9 cellular contexts compared by ENCODE assay signal in genomic region chr6:25173951-25174474, GRCh38.
A peak's percentile ranks its signal among the peaks of the same experiment; 100 is the strongest.
DNase-seq lines count a peak whose midpoint lies in the region; TF ChIP-seq lines count a peak whose summit lies in the region.
"Had no signal": no experiment of that assay in that cellular context is flagged by ENCODE, and none has a peak within 500 bp of the region (broad histone marks: within the 10 kb centered on the region; RNA-seq: fewer than 3 reads in every experiment).

No MANE protein-coding gene starts in this region.

- H3K4me1 ChIP-seq in colonic mucosa (peaks cover 11% of the 10 kb centered on the region), trophoblast cell (ENCODE audit: control insufficient read depth in 1 of 2, insufficient read depth in 2 of 2, low read length in 2 of 2) (peaks cover 13 to 26% of the 10 kb centered on the region in 2 experiments), ovary (ENCODE audit: insufficient read depth) (peaks cover 7% of the 10 kb centered on the region)
- H3K4me1 ChIP-seq: parathyroid adenoma had no signal

- intact Hi-C loops in colonic mucosa (cut with DNase I): no loop called here
- intact Hi-C loops in ovary (cut with DNase I): no loop called here

- H3K79me1 ChIP-seq in trophoblast cell (ENCODE audit: low read length): peaks cover 27% of the 10 kb centered on the region

- H3K4me2 ChIP-seq in trophoblast cell (ENCODE audit: low read length): no peak overlapping the region

- H3K18ac ChIP-seq in trophoblast cell (ENCODE audit: low read length): peak overlapping the region; percentile 41

- H3K27ac ChIP-seq in colonic mucosa (peak overlapping the region; percentile 66), trophoblast cell (ENCODE audit: low read depth, low read length) (peak overlapping the region; percentile 90), ovary (no peak overlapping the region)
- H3K27ac ChIP-seq: parathyroid adenoma had no signal

- no peak overlapping the region for H4K12ac ChIP-seq in trophoblast cell (ENCODE audit: low read depth, low read length)

- H2BK12ac ChIP-seq in trophoblast cell (ENCODE audit: low read length): peak overlapping the region; percentile 88

- WGBS in trophoblast cell (ENCODE audit: extremely low coverage, insufficient coverage, insufficient read length): no CpG with 5 or more reads among the region's 4 CpGs
- 75 to 89% (median 83%) methylated on average over 4 of the region's 4 CpGs for WGBS in ovary, 3 donors

- H3K14ac ChIP-seq in trophoblast cell (ENCODE audit: low read length): peak overlapping the region; percentile 77

- DNase-seq in ELR (ENCODE audit: low read depth): peak; percentile 97
- DNase-seq in NCI-H774 (lab: John Stamatoyannopoulos, UW): peak; percentile 22
- no peak for DNase-seq in colonic mucosa
- DNase-seq in trophoblast cell: peak; percentile 43 to 84
- DNase-seq in ovary: no peak
- no peak for DNase-seq in activated CD4-positive, alpha-beta T cell treated with anti-CD3 and anti-CD28 coated beads, Interleukin-2, amount 50 U/mL, for 4 hours
- DNase-seq in islet precursor cell: no peak
- DNase-seq in activated T-cell treated with anti-CD3 and anti-CD28 coated beads, Interleukin-2, amount 50 U/mL, for 1 hour: no peak

- peak overlapping the region; percentile 99 for H2BK5ac ChIP-seq in trophoblast cell (ENCODE audit: low read depth, low read length, poor library complexity)

- no peaks in the 10 kb centered on the region for H3K27me3 ChIP-seq in colonic mucosa
- no peaks in the 10 kb centered on the region for H3K27me3 ChIP-seq in trophoblast cell (ENCODE audit: insufficient read depth, low read length)
- no peaks in the 10 kb centered on the region for H3K27me3 ChIP-seq in ovary

- peak overlapping the region; percentile 93 for H4K91ac ChIP-seq in trophoblast cell (ENCODE audit: low read depth, low read length)

- H3K36me3 ChIP-seq in colonic mucosa (no peaks in the 10 kb centered on the region), trophoblast cell (ENCODE audit: control insufficient read depth in 1 of 2, insufficient read depth in 2 of 2, low read length in 2 of 2) (no peaks in the 10 kb centered on the region), ovary (no peaks in the 10 kb centered on the region)

- peak overlapping the region; percentile 72 for H2BK120ac ChIP-seq in trophoblast cell (ENCODE audit: insufficient read depth, low read length, poor library complexity)

- TF ChIP-seq EP300 in ovary (IDR thresholded peaks at IDR 0.05): no peak

- H3K23ac ChIP-seq in trophoblast cell (ENCODE audit: low read length): no peak overlapping the region

- H3K4me3 ChIP-seq in colonic mucosa (no peak overlapping the region), trophoblast cell (ENCODE audit: low read depth, low read length) (no peak overlapping the region), ovary (no peak overlapping the region)

- H3K9ac ChIP-seq in colonic mucosa (ENCODE audit: low read depth in 2 of 2, low read length in 2 of 2) (no peak overlapping the region), trophoblast cell (ENCODE audit: low read length) (no peak overlapping the region)
- H3K9ac ChIP-seq: parathyroid adenoma had no signal

- no peak overlapping the region for H3K4ac ChIP-seq in trophoblast cell (ENCODE audit: low read depth, low read length)

- peak overlapping the region; percentile 25 for H4K8ac ChIP-seq in trophoblast cell (ENCODE audit: low read depth, low read length)

- H3K9me3 ChIP-seq in colonic mucosa (no peaks in the 10 kb centered on the region), trophoblast cell (ENCODE audit: insufficient read depth, low read depth, low read length) (no peaks in the 10 kb centered on the region), ovary (no peaks in the 10 kb centered on the region)

- no peak overlapping the region for H2AFZ ChIP-seq in trophoblast cell (ENCODE audit: insufficient read depth, low read length, poor library complexity)
- H2AFZ ChIP-seq: parathyroid adenoma had no signal

- no peak for TF ChIP-seq CTCF in colonic mucosa (IDR thresholded peaks at IDR 0.05)
- no peak for TF ChIP-seq CTCF in ovary (IDR thresholded peaks at IDR 0.05)

- peak overlapping the region; percentile 57 for H2AK5ac ChIP-seq in trophoblast cell (ENCODE audit: low read length)

- H3K79me2 ChIP-seq in trophoblast cell (ENCODE audit: control insufficient read depth, insufficient read depth, low read length, poor library complexity): peaks cover 3% of the 10 kb centered on the region
- H3K79me2 ChIP-seq: parathyroid adenoma had no signal

- TF ChIP-seq POLR2A in ovary (IDR thresholded peaks at IDR 0.05): no peak

Comparison
In these comparisons a context has a peak if more than half of its experiments do, and no peak if none do; other contexts are left out.
1. DNase-seq: peak in ELR (single experiment), NCI-H774 (single experiment) and trophoblast cell (2 of 2); none in colonic mucosa (single experiment), ovary (0 of 5), activated CD4-positive, alpha-beta T cell treated with anti-CD3 and anti-CD28 coated beads, Interleukin-2, amount 50 U/mL, for 4 hours (0 of 2), islet precursor cell (single experiment) and activated T-cell treated with anti-CD3 and anti-CD28 coated beads, Interleukin-2, amount 50 U/mL, for 1 hour (single experiment).
2. H3K27ac ChIP-seq: peak in colonic mucosa (single experiment) and trophoblast cell (single experiment); none in ovary (0 of 2).